In genomic region chr10:117865945-117866344, GRCh38 we compare ENCODE assay signal across 1 cellular context.
TF ChIP-seq lines count a peak whose summit lies in the region.

No MANE protein-coding gene starts in this region.

TF ChIP-seq in HEK293, 187 proteins besides CTCF, POLR2A, EP300 and RAD21 (continued from another document and continues in another):
- no peak for TF ChIP-seq ZNF830 (tag by site-specific recombination; IDR thresholded peaks at IDR 0.05; ENCODE audit: low read depth)
- TF ChIP-seq ZNF248 (tag by site-specific recombination; IDR thresholded peaks at IDR 0.05) = no peak
- no peak for TF ChIP-seq ZBTB6 (tag by site-specific recombination; IDR thresholded peaks at IDR 0.05)
- TF ChIP-seq ZNF585B (tag by site-specific recombination; IDR thresholded peaks at IDR 0.05) = no peak
- no peak for TF ChIP-seq ZNF280C (tag by site-specific recombination; IDR thresholded peaks at IDR 0.05)
- TF ChIP-seq ZNF423 (tag by site-specific recombination; IDR thresholded peaks at IDR 0.05) = no peak
- TF ChIP-seq ZNF549 (tag by site-specific recombination; IDR thresholded peaks at IDR 0.05) = no peak
- no peak for TF ChIP-seq ZNF274 (IDR thresholded peaks at IDR 0.05; ENCODE audit: low read length)
- TF ChIP-seq ZNF274 (tag by site-specific recombination; IDR thresholded peaks at IDR 0.05; ENCODE audit: borderline replicate concordance) = no peak
- TF ChIP-seq ZEB2 (tag by site-specific recombination; IDR thresholded peaks at IDR 0.05) = 0 out of 2 replicates have a peak, but pooled peaks have one; percentile 23
- TF ChIP-seq ZNF292 (tag by site-specific recombination; IDR thresholded peaks at IDR 0.05; ENCODE audit: borderline replicate concordance, low read depth) = no peak
- TF ChIP-seq ZFP3 (tag by site-specific recombination; IDR thresholded peaks at IDR 0.05; ENCODE audit: low read depth) = no peak
- 0 out of 2 replicates have a peak, but pooled peaks have one; percentile 47 for TF ChIP-seq TCF7L2 (IDR thresholded peaks at IDR 0.05; ENCODE audit: borderline replicate concordance, low read depth, low read length)
- no peak for TF ChIP-seq ZNF335 (tag by site-specific recombination; conservative IDR thresholded peaks at IDR 0.05)
- TF ChIP-seq ZNF677 (tag by site-specific recombination; IDR thresholded peaks at IDR 0.05) = no peak
- no peak for TF ChIP-seq ZNF354C (tag by site-specific recombination; IDR thresholded peaks at IDR 0.05; ENCODE audit: borderline replicate concordance, low read depth)
- no peak for TF ChIP-seq ZNF121 (tag by site-specific recombination; IDR thresholded peaks at IDR 0.05)
- no peak for TF ChIP-seq ZNF221 (tag by site-specific recombination; IDR thresholded peaks at IDR 0.05; ENCODE audit: borderline replicate concordance)
- no peak for TF ChIP-seq ZNF521 (tag by site-specific recombination; IDR thresholded peaks at IDR 0.05)
- TF ChIP-seq ZNF544 (tag by site-specific recombination; IDR thresholded peaks at IDR 0.05) = no peak
- TF ChIP-seq SP3 (tag by site-specific recombination; IDR thresholded peaks at IDR 0.05) = peak; percentile 20; the same call in 1 of the 2 replicates
- no peak for TF ChIP-seq ZNF311 (tag by site-specific recombination; IDR thresholded peaks at IDR 0.05; ENCODE audit: borderline replicate concordance)
- TF ChIP-seq ZNF626 (tag by site-specific recombination; IDR thresholded peaks at IDR 0.05) = no peak
- TF ChIP-seq SCRT1 (tag by site-specific recombination; IDR thresholded peaks at IDR 0.05; ENCODE audit: borderline replicate concordance) = no peak
- no peak for TF ChIP-seq PRDM6 (tag by site-specific recombination; IDR thresholded peaks at IDR 0.05)
- TF ChIP-seq ZNF560 (tag by site-specific recombination; IDR thresholded peaks at IDR 0.05; ENCODE audit: borderline replicate concordance) = no peak
- TF ChIP-seq PRDM2 (tag by site-specific recombination; IDR thresholded peaks at IDR 0.05; ENCODE audit: borderline replicate concordance) = no peak
- no peak for TF ChIP-seq ZNF350 (tag by site-specific recombination; IDR thresholded peaks at IDR 0.05)
- no peak for TF ChIP-seq ZNF114 (tag by site-specific recombination; IDR thresholded peaks at IDR 0.05)
- TF ChIP-seq ZBTB20 (tag by site-specific recombination; IDR thresholded peaks at IDR 0.05) = peak; percentile 78
- TF ChIP-seq ZNF707 (tag by site-specific recombination; IDR thresholded peaks at IDR 0.05) = no peak
- TF ChIP-seq KLF1 (tag by site-specific recombination; IDR thresholded peaks at IDR 0.05) = no peak
- peak; percentile 88 for TF ChIP-seq ZBTB21 (tag by site-specific recombination; IDR thresholded peaks at IDR 0.05)
- no peak for TF ChIP-seq ZFP41 (tag by site-specific recombination; IDR thresholded peaks at IDR 0.05; ENCODE audit: borderline replicate concordance)
- TF ChIP-seq ZNF623 (tag by site-specific recombination; IDR thresholded peaks at IDR 0.05) = no peak
- TF ChIP-seq TRIM28 (IDR thresholded peaks at IDR 0.05; ENCODE audit: borderline replicate concordance, low read length) = no peak
- TF ChIP-seq ZNF133 (tag by site-specific recombination; IDR thresholded peaks at IDR 0.05) = no peak
- peak; percentile 36; the same call in 1 of the 2 replicates for TF ChIP-seq ZNF394 (tag by site-specific recombination; IDR thresholded peaks at IDR 0.05; ENCODE audit: borderline replicate concordance)
- TF ChIP-seq ZNF223 (tag by site-specific recombination; IDR thresholded peaks at IDR 0.05) = no peak
- TF ChIP-seq ZNF624 (tag by site-specific recombination; IDR thresholded peaks at IDR 0.05) = no peak
- TF ChIP-seq ZNF785 (tag by site-specific recombination; IDR thresholded peaks at IDR 0.05) = no peak
- no peak for TF ChIP-seq ZBTB1 (tag by site-specific recombination; IDR thresholded peaks at IDR 0.05)
- no peak for TF ChIP-seq ZBTB7A (tag by site-specific recombination; IDR thresholded peaks at IDR 0.05; ENCODE audit: low read depth)
- TF ChIP-seq ZBTB44 (tag by site-specific recombination; IDR thresholded peaks at IDR 0.05) = no peak
- no peak for TF ChIP-seq ZNF2 (tag by site-specific recombination; IDR thresholded peaks at IDR 0.05)
- no peak for TF ChIP-seq HOXC10 (CRISPR knock-in tag; IDR thresholded peaks at IDR 0.05)
- TF ChIP-seq ZFP69B (tag by site-specific recombination; IDR thresholded peaks at IDR 0.05) = no peak
- no peak for TF ChIP-seq ZNF530 (tag by site-specific recombination; IDR thresholded peaks at IDR 0.05; ENCODE audit: low read depth)
- no peak for TF ChIP-seq ZBTB26 (tag by site-specific recombination; optimal IDR thresholded peaks at IDR 0.05)
- TF ChIP-seq ZNF76 (tag by site-specific recombination; IDR thresholded peaks at IDR 0.05; ENCODE audit: borderline replicate concordance, low read depth) = no peak
- TF ChIP-seq ZNF692 (tag by site-specific recombination; IDR thresholded peaks at IDR 0.05) = no peak
- no peak for TF ChIP-seq ZNF670 (tag by site-specific recombination; IDR thresholded peaks at IDR 0.05; ENCODE audit: low read depth)
- no peak for TF ChIP-seq ZSCAN16 (tag by site-specific recombination; IDR thresholded peaks at IDR 0.05)
- TF ChIP-seq ZNF837 (tag by site-specific recombination; IDR thresholded peaks at IDR 0.05) = no peak
- TF ChIP-seq ZSCAN23 (tag by site-specific recombination; IDR thresholded peaks at IDR 0.05) = 0 out of 2 replicates have a peak, but pooled peaks have one; percentile 42
- TF ChIP-seq ZNF433 (tag by site-specific recombination; IDR thresholded peaks at IDR 0.05; ENCODE audit: low read depth) = no peak
- no peak for TF ChIP-seq BCL11B (tag by site-specific recombination; IDR thresholded peaks at IDR 0.05; ENCODE audit: low read depth)
- TF ChIP-seq HOXA7 (CRISPR knock-in tag; IDR thresholded peaks at IDR 0.05; ENCODE audit: borderline replicate concordance) = no peak
- TF ChIP-seq ZNF324 (tag by site-specific recombination; IDR thresholded peaks at IDR 0.05) = no peak
- no peak for TF ChIP-seq ZNF548 (tag by site-specific recombination; IDR thresholded peaks at IDR 0.05)
- TF ChIP-seq ZNF16 (tag by site-specific recombination; IDR thresholded peaks at IDR 0.05; ENCODE audit: low read depth) = no peak
